Comparison of ENCODE assay signal across 8 cellular contexts in the genomic region with DNA sequence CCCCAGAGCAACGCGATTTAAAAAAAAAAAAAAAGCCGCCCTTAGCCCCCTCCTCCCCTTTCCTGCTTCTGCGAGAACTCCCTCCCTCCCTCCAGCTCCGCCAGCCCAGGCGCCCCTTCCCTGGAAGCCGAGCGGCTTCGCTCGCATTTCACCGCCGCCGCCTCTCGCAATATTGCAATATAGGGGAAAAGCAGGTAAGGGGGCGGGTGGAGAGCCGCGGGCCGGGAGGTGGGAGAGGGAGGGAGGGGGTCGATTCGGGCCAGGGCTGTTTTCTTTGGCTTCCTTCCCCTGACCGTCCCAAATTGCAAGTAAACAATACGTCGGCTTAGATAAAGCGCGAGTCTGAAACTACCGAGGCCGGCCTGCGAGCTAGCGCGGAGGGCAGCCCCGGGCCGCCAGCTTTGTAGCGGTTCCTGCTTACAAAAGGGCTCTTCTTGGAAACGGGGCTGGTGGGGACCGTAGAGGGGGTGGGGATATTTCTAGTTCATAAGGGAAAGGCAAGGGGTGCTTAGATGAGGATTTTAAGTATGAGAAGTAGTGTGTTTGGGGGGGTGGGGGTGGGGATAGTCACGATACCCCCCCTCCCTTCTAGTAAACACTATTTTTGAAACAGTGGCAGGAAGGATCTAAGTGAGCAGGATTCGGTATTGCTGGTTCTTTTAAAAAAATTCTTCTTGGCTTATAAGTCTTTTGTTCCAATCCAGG. TPM values are rescaled to one million over a fixed set of nuclear protein-coding genes. Genes with fewer than 3 reads are reported as not detected.
DNase-seq lines count a peak whose midpoint lies in the region; ATAC-seq and TF ChIP-seq lines count a peak whose summit lies in the region.

No MANE protein-coding gene starts in this region.

- H3K27ac Mint-ChIP-seq in activated CD8-positive, alpha-beta memory T cell treated with anti-CD3 and anti-CD28 coated beads, Interleukin-2, amount 10 ng/mL, durations not matched to agents 7 days and 5 days = peak overlapping the region; percentile 92
- H3K27ac Mint-ChIP-seq in endothelial cell (ENCODE audit: unreplicated experiment) (peak overlapping the region; percentile 89), memory B cell (peak overlapping the region; percentile 88)
- H3K27ac Mint-ChIP-seq in stimulated activated naive CD8-positive, alpha-beta T cell treated with anti-CD3 and anti-CD28 coated beads, Interleukin-15, Interleukin-2, amounts not matched to agents 100 ng/mL and 50 ng/mL, for 24 hours = peak overlapping the region; percentile 83

- DNase-seq in NCI-H524 (lab: John Stamatoyannopoulos, UW) (peak; percentile 33 to 53), NCI-H524 treated with DMSO at 0.1 percent for 48 hours (lab: John Stamatoyannopoulos, UW) (no peak), NCI-H2227 (lab: John Stamatoyannopoulos, UW; ENCODE audit: unreplicated experiment) (peak; percentile 84), endothelial cell (ENCODE audit: low spot score) (peak; percentile 61), memory B cell (ENCODE audit: low spot score in 2 of 2) (peak; percentile 19 to 40)
- peak; percentile 75 for DNase-seq in activated CD8-positive, alpha-beta memory T cell treated with anti-CD3 and anti-CD28 coated beads, Interleukin-2, amount 10 ng/mL, durations not matched to agents 7 days and 5 days

- CTCF ChIA-PET in activated CD8-positive, alpha-beta memory T cell treated with anti-CD3 and anti-CD28 coated beads, Interleukin-2, amount 10 ng/mL, durations not matched to agents 7 days and 5 days (lab: Charles Lee) = interaction anchor here (0.6 to 0.9 kb wide), 3 partner anchors 17 to 623 kb away, joined by 3 read pairs; no protein-coding TSS in a partner anchor

- no peak for ATAC-seq in activated CD8-positive, alpha-beta memory T cell treated with anti-CD3 and anti-CD28 coated beads, Interleukin-2, amount 10 ng/mL, durations not matched to agents 7 days and 5 days
- ATAC-seq in memory B cell (ENCODE audit: low read depth) (peak; percentile 7), HG03175 (IDR thresholded peaks at IDR 0.05; ENCODE audit: unreplicated experiment) (no peak)

- H3K4me1 Mint-ChIP-seq in activated CD8-positive, alpha-beta memory T cell treated with anti-CD3 and anti-CD28 coated beads, Interleukin-2, amount 10 ng/mL, durations not matched to agents 7 days and 5 days = peaks cover 32% of the 10 kb centered on the region
- H3K4me1 Mint-ChIP-seq in endothelial cell (ENCODE audit: unreplicated experiment) (peaks cover 30% of the 10 kb centered on the region), memory B cell (peaks cover 40% of the 10 kb centered on the region)
- H3K4me1 Mint-ChIP-seq in stimulated activated naive CD8-positive, alpha-beta T cell treated with anti-CD3 and anti-CD28 coated beads, Interleukin-15, Interleukin-2, amounts not matched to agents 100 ng/mL and 50 ng/mL, for 24 hours (ENCODE audit: low read depth) = peaks cover 52% of the 10 kb centered on the region

- H3K27me3 Mint-ChIP-seq in activated CD8-positive, alpha-beta memory T cell treated with anti-CD3 and anti-CD28 coated beads, Interleukin-2, amount 10 ng/mL, durations not matched to agents 7 days and 5 days = no peaks in the 10 kb centered on the region
- H3K27me3 Mint-ChIP-seq in endothelial cell (ENCODE audit: unreplicated experiment) (peaks cover 21% of the 10 kb centered on the region), memory B cell (no peaks in the 10 kb centered on the region)
- no peaks in the 10 kb centered on the region for H3K27me3 Mint-ChIP-seq in stimulated activated naive CD8-positive, alpha-beta T cell treated with anti-CD3 and anti-CD28 coated beads, Interleukin-15, Interleukin-2, amounts not matched to agents 100 ng/mL and 50 ng/mL, for 24 hours

- H3K36me3 Mint-ChIP-seq in activated CD8-positive, alpha-beta memory T cell treated with anti-CD3 and anti-CD28 coated beads, Interleukin-2, amount 10 ng/mL, durations not matched to agents 7 days and 5 days = peaks cover 25% of the 10 kb centered on the region
- H3K36me3 Mint-ChIP-seq in endothelial cell (ENCODE audit: low read depth, unreplicated experiment) (peaks cover 5% of the 10 kb centered on the region), memory B cell (peaks cover 2% of the 10 kb centered on the region)
- peaks cover 11% of the 10 kb centered on the region for H3K36me3 Mint-ChIP-seq in stimulated activated naive CD8-positive, alpha-beta T cell treated with anti-CD3 and anti-CD28 coated beads, Interleukin-15, Interleukin-2, amounts not matched to agents 100 ng/mL and 50 ng/mL, for 24 hours (ENCODE audit: low read depth)

- no peak for TF ChIP-seq CTCF in endothelial cell (IDR thresholded peaks at IDR 0.05; ENCODE audit: unreplicated experiment)

- H3K9me3 Mint-ChIP-seq in activated CD8-positive, alpha-beta memory T cell treated with anti-CD3 and anti-CD28 coated beads, Interleukin-2, amount 10 ng/mL, durations not matched to agents 7 days and 5 days (ENCODE audit: low read depth) = no peaks in the 10 kb centered on the region
- no peaks in the 10 kb centered on the region for H3K9me3 Mint-ChIP-seq in endothelial cell (ENCODE audit: unreplicated experiment)
- H3K9me3 Mint-ChIP-seq in memory B cell = no peaks in the 10 kb centered on the region
- no peaks in the 10 kb centered on the region for H3K9me3 Mint-ChIP-seq in stimulated activated naive CD8-positive, alpha-beta T cell treated with anti-CD3 and anti-CD28 coated beads, Interleukin-15, Interleukin-2, amounts not matched to agents 100 ng/mL and 50 ng/mL, for 24 hours

- peak overlapping the region; percentile 89 for H3K4me3 Mint-ChIP-seq in activated CD8-positive, alpha-beta memory T cell treated with anti-CD3 and anti-CD28 coated beads, Interleukin-2, amount 10 ng/mL, durations not matched to agents 7 days and 5 days
- peak overlapping the region; percentile 95 for H3K4me3 Mint-ChIP-seq in endothelial cell (ENCODE audit: unreplicated experiment)
- H3K4me3 Mint-ChIP-seq in memory B cell = peak overlapping the region; percentile 98
- peak overlapping the region; percentile 84 for H3K4me3 Mint-ChIP-seq in stimulated activated naive CD8-positive, alpha-beta T cell treated with anti-CD3 and anti-CD28 coated beads, Interleukin-15, Interleukin-2, amounts not matched to agents 100 ng/mL and 50 ng/mL, for 24 hours

RNA-seq across cellular contexts. Expression of gene LMO4, which starts 0.5 kb away (rescaled TPM):
- total RNA-seq in activated CD8-positive, alpha-beta memory T cell treated with anti-CD3 and anti-CD28 coated beads, Interleukin-2, amount 10 ng/mL, durations not matched to agents 7 days and 5 days = 10 to 100 TPM; 49.2 to 63.7 TPM
- 25.9 TPM for total RNA-seq in endothelial cell (ENCODE audit: unreplicated experiment)
